In genomic region chr10:83871486-83872081, GRCh38 we compare ENCODE assay signal across 8 cellular contexts.
DNase-seq lines count a peak whose midpoint lies in the region; ATAC-seq and TF ChIP-seq lines count a peak whose summit lies in the region.

No MANE protein-coding gene starts in this region.

- DNase-seq in ELR (ENCODE audit: low read depth) (peak; percentile 54), HuH-7.5 (ENCODE audit: low spot score) (peak; percentile 28), Panc1 (ENCODE audit: low read depth, low spot score) (peak; percentile 64), foreskin melanocyte (peak; percentile 31), osteocyte (ENCODE audit: extremely low spot score, unreplicated experiment) (peak; percentile 90), upper lobe of right lung (peak; percentile 74)

- no peaks in the 10 kb centered on the region for H3K9me3 Mint-ChIP-seq in activated T-helper 17 cell treated with anti-CD3 and anti-CD28 coated beads, Interleukin-2, amount 50 U/mL, for 72 hours
- no peaks in the 10 kb centered on the region for H3K9me3 Mint-ChIP-seq in osteocyte (ENCODE audit: unreplicated experiment)

- no peaks in the 10 kb centered on the region for H3K36me3 Mint-ChIP-seq in activated T-helper 17 cell treated with anti-CD3 and anti-CD28 coated beads, Interleukin-2, amount 50 U/mL, for 72 hours (ENCODE audit: low read depth)
- H3K36me3 Mint-ChIP-seq in osteocyte (ENCODE audit: unreplicated experiment): no peaks in the 10 kb centered on the region

- H3K27me3 ChIP-seq in Panc1 (ENCODE audit: control insufficient read depth, insufficient read depth, low read length) (no peaks in the 10 kb centered on the region), upper lobe of right lung (no peaks in the 10 kb centered on the region)

- H3K36me3 ChIP-seq in Panc1 (ENCODE audit: control insufficient read depth, insufficient read depth, low read length) (no peaks in the 10 kb centered on the region), upper lobe of right lung (no peaks in the 10 kb centered on the region)

- TF ChIP-seq CTCF in Panc1 (IDR thresholded peaks at IDR 0.05): peak; percentile 97
- TF ChIP-seq CTCF in osteocyte (IDR thresholded peaks at IDR 0.05): peak; percentile 99
- TF ChIP-seq CTCF in upper lobe of right lung (IDR thresholded peaks at IDR 0.05): no peak

- no peak overlapping the region for H3K27ac ChIP-seq in Panc1 (ENCODE audit: low read length)
- H3K27ac ChIP-seq in upper lobe of right lung: no peak overlapping the region

- no peaks in the 10 kb centered on the region for H3K4me1 ChIP-seq in Panc1 (ENCODE audit: control insufficient read depth, insufficient read depth, low read length)
- no peaks in the 10 kb centered on the region for H3K4me1 ChIP-seq in upper lobe of right lung

- POLR2A ChIA-PET in Panc1 (lab: Charles Lee): no interaction called here

- no peaks in the 10 kb centered on the region for H3K4me1 Mint-ChIP-seq in activated T-helper 17 cell treated with anti-CD3 and anti-CD28 coated beads, Interleukin-2, amount 50 U/mL, for 72 hours
- no peaks in the 10 kb centered on the region for H3K4me1 Mint-ChIP-seq in osteocyte (ENCODE audit: unreplicated experiment)

- in situ Hi-C loops in Panc1 (cut with HindIII; ENCODE audit: low pct_unique_long_range_greater_than_20kb, low sequenced_read_pairs): no loop called here

- H3K4me3 ChIP-seq in Panc1 (ENCODE audit: low read depth in 2 of 2, low read length in 2 of 2) (no peak overlapping the region), upper lobe of right lung (no peak overlapping the region)

- no peaks in the 10 kb centered on the region for H3K27me3 Mint-ChIP-seq in activated T-helper 17 cell treated with anti-CD3 and anti-CD28 coated beads, Interleukin-2, amount 50 U/mL, for 72 hours
- H3K27me3 Mint-ChIP-seq in osteocyte (ENCODE audit: unreplicated experiment): peaks cover 7% of the 10 kb centered on the region

- intact Hi-C loops in Panc1 (cut with micrococcal nuclease; ENCODE audit: unreplicated experiment) (no loop called here), upper lobe of right lung (cut with DNase I) (no loop called here)

- no peak overlapping the region for H3K27ac Mint-ChIP-seq in activated T-helper 17 cell treated with anti-CD3 and anti-CD28 coated beads, Interleukin-2, amount 50 U/mL, for 72 hours
- H3K27ac Mint-ChIP-seq in osteocyte (ENCODE audit: unreplicated experiment): no peak overlapping the region

- H3K9me3 ChIP-seq in Panc1 (ENCODE audit: control insufficient read depth, insufficient read depth, low read depth, low read length): no peaks in the 10 kb centered on the region
- no peaks in the 10 kb centered on the region for H3K9me3 ChIP-seq in upper lobe of right lung

- H3K4me3 Mint-ChIP-seq in activated T-helper 17 cell treated with anti-CD3 and anti-CD28 coated beads, Interleukin-2, amount 50 U/mL, for 72 hours: no peak overlapping the region
- H3K4me3 Mint-ChIP-seq in osteocyte (ENCODE audit: unreplicated experiment): no peak overlapping the region

- BruUV-seq in Panc1 (replicated peaks; lab: Mats Ljungman, UMichigan): no TSS peak

- ATAC-seq in GM21717 (IDR thresholded peaks at IDR 0.05; ENCODE audit: unreplicated experiment): peak; percentile 95
- ATAC-seq in Panc1: peak; percentile 98
- ATAC-seq in activated T-helper 17 cell treated with anti-CD3 and anti-CD28 coated beads, Interleukin-2, amount 50 U/mL, for 72 hours (replicated peaks): peak; percentile 76
- ATAC-seq in upper lobe of right lung: peak; percentile 94

- CTCF ChIA-PET in Panc1 (lab: Charles Lee): interaction anchor here (0.6 kb wide), 1 partner anchor 1061 kb away, joined by 3 read pairs; no protein-coding TSS in a partner anchor

Comparison
In these comparisons a context has a peak if more than half of its experiments do, and no peak if none do; other contexts are left out.
1. DNase-seq: peak in every context shown above with its lines; median percentile 90 in osteocyte; 74 in upper lobe of right lung; 64 in Panc1; 54 in ELR; 31 in foreskin melanocyte; 28 in HuH-7.5.